8 cellular contexts compared by ENCODE assay signal in the genomic region with DNA sequence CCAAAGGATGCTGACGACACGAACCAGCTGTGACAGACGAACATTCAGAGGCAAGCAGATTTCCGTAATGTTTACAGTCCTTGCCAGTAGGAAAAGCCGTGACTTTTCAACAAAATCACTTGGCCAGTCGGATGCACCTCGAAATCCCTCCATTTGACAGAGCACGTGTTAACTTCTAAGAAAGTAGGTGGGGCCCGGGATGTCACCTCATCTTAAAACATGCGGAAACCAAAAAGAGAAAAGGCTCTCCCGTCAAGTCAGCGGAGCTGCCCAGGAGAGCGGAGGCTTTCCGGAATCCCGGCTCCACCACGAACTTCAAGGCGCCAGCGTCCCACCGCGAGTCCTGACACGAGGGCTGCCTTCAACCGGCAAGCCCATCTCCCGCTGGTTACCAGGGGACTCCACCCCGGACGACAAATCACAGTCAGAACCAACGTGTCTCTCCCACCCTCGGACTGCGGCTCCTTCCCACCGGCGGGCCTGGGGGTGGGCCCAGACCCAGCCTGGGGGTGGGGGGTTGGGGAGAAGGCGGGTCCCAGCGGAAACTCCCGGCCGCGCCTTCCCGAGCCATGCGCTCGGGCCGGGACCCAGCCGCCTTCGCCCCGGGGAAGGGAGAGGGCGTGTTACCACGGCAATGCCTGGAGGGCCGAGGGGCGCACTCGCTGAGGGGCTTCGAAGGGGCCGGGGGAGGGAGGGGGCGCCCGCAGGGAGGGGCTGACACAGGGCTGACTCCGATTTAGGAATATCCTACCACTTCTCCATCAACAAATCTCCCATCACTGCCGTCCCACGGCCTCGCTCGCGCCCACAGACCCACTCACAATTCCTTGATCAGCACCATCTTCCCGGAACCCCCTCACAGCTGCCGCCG. TPM values are rescaled to one million over a fixed set of nuclear protein-coding genes. Genes with fewer than 3 reads are reported as not detected.
DNase-seq lines count a peak whose midpoint lies in the region; ATAC-seq lines count a peak whose summit lies in the region.

No MANE protein-coding gene starts in this region.

- peaks cover 11% of the 10 kb centered on the region for H3K4me1 ChIP-seq in rectal smooth muscle tissue (ENCODE audit: control insufficient read depth, insufficient read depth, low read length)
- peaks cover 3% of the 10 kb centered on the region for H3K4me1 ChIP-seq in urinary bladder (ENCODE audit: insufficient read depth)

- DNase-seq in NCI-H748 (lab: John Stamatoyannopoulos, UW; ENCODE audit: unreplicated experiment) (peak; percentile 57), NCI-H748 treated with DMSO at 0.1 percent for 48 hours (lab: John Stamatoyannopoulos, UW) (no peak), SW480 (ENCODE audit: low spot score) (peak; percentile 39), left ventricle myocardium superior (peak; percentile 65)

- 0 to 1% (median 0%) methylated on average over 53 to 60 of the region's 60 CpGs for WGBS in adipose tissue, 3 donors
- under 1% methylated on average over 60 of the region's 60 CpGs for WGBS in urinary bladder

- peak overlapping the region; percentile 88 for H3K4me3 ChIP-seq in rectal smooth muscle tissue (ENCODE audit: low read length)
- peak overlapping the region; percentile 98 for H3K4me3 ChIP-seq in urinary bladder (ENCODE audit: low read depth, low read length)

- H3K36me3 ChIP-seq in rectal smooth muscle tissue (ENCODE audit: control insufficient read depth, insufficient read depth, low read length), result no peaks in the 10 kb centered on the region
- H3K36me3 ChIP-seq in urinary bladder (ENCODE audit: insufficient read depth), result no peaks in the 10 kb centered on the region

- H3K27me3 ChIP-seq in rectal smooth muscle tissue (ENCODE audit: control insufficient read depth, insufficient read depth, low read length), result no peaks in the 10 kb centered on the region

- H3K9ac ChIP-seq in rectal smooth muscle tissue (ENCODE audit: low read length), result peak overlapping the region; percentile 61

- intact Hi-C loops in left ventricle myocardium superior (cut with micrococcal nuclease), result no loop called here

- peak; percentile 14 for ATAC-seq in HG03457 (IDR thresholded peaks at IDR 0.05; ENCODE audit: unreplicated experiment)
- ATAC-seq in left ventricle myocardium superior, result peak; percentile 63

- peak overlapping the region; percentile 95 for H3K27ac ChIP-seq in adipose tissue (ENCODE audit: low read depth, low read length)
- H3K27ac ChIP-seq in rectal smooth muscle tissue (ENCODE audit: low read depth, low read length), result peak overlapping the region; percentile 90
- H3K27ac ChIP-seq in urinary bladder (ENCODE audit: low read depth), result peak overlapping the region; percentile 75

RNA-seq across cellular contexts. Expression of a gene that starts 0.5 kb away (rescaled TPM):
- polyA plus RNA-seq in adipose tissue (10 to 100 TPM; 13.2 to 43.6 (median 40.0) TPM), urinary bladder (82.8 TPM)
- total RNA-seq in left ventricle myocardium superior (47.7 TPM), urinary bladder (70.7 TPM)
